Comparison of ENCODE assay signal across 9 cellular contexts in genomic region chr21:32413697-32414578, GRCh38. TPM values are rescaled to one million over a fixed set of nuclear protein-coding genes. Genes with fewer than 3 reads are reported as not detected.
DNase-seq lines count a peak whose midpoint lies in the region; ATAC-seq, FAIRE-seq and TF ChIP-seq lines count a peak whose summit lies in the region.
"Had no signal": no experiment of that assay in that cellular context is flagged by ENCODE, and none has a peak within 500 bp of the region (broad histone marks: within the 10 kb centered on the region; RNA-seq: fewer than 3 reads in every experiment).

No MANE protein-coding gene starts in this region.

- H3K4me3 ChIP-seq in K562 (no peak overlapping the region), liver (ENCODE audit: low read depth in 1 of 3, low read length in 3 of 3) (no peak overlapping the region), upper lobe of left lung (peak overlapping the region; percentile 58 to 77 (median 74))

- peaks cover 2% of the 10 kb centered on the region for H3K27me3 Mint-ChIP-seq in activated T-cell treated with anti-CD3 and anti-CD28 coated beads, Interleukin-2, amount 50 U/mL, for 4 hours (ENCODE audit: low read depth)

- peaks cover 44% of the 10 kb centered on the region for H3K4me1 Mint-ChIP-seq in activated T-cell treated with anti-CD3 and anti-CD28 coated beads, Interleukin-2, amount 50 U/mL, for 4 hours (ENCODE audit: low read depth)

- no peak overlapping the region for H2AFZ ChIP-seq in K562 (ENCODE audit: low read depth, low read length)

- TF ChIP-seq RAD21 in K562 (CRISPR knock-in tag; conservative IDR thresholded peaks at IDR 0.05 in 1 of 2, IDR thresholded peaks at IDR 0.05 in 1 of 2) (no peak), liver (IDR thresholded peaks at IDR 0.05) (no peak)

- H3K4me2 ChIP-seq in K562 (ENCODE audit: insufficient read depth, low read length), result 0 out of 2 replicates have a peak overlapping the region, but pooled peaks have one; percentile 29
- H3K4me2 ChIP-seq: KMS-11 had no signal

- H3K27me3 ChIP-seq in K562 (ENCODE audit: control insufficient read depth in 2 of 2, insufficient read depth in 2 of 2, low read length in 2 of 2) (peaks cover 30 to 60% of the 10 kb centered on the region in 2 experiments; a peak in 4 of 5 replicates), liver (ENCODE audit: control insufficient read depth in 4 of 4, insufficient read depth in 4 of 4, low read length in 3 of 4) (no peaks in the 10 kb centered on the region), upper lobe of left lung (no peaks in the 10 kb centered on the region)

- TF ChIP-seq EP300 in K562 (IDR thresholded peaks at IDR 0.05; ENCODE audit: low read length), result no peak
- peak in 1 of 4 donors; percentile 45 for TF ChIP-seq EP300 in upper lobe of left lung (IDR thresholded peaks at IDR 0.05)

- TF ChIP-seq CTCF in K562 (IDR thresholded peaks at IDR 0.05 in 2 of 3, conservative IDR thresholded peaks at IDR 0.05 in 1 of 3; ENCODE audit: insufficient read depth in 2 of 3, low read depth in 1 of 3, low read length in 3 of 3) (no peak), liver (IDR thresholded peaks at IDR 0.05; ENCODE audit: low read depth, low read length, missing input control) (no peak), upper lobe of left lung (IDR thresholded peaks at IDR 0.05) (no peak)

- no peaks in the 10 kb centered on the region for H3K9me1 ChIP-seq in K562 (ENCODE audit: control insufficient read depth, insufficient read depth, low read length)

- H3K36me3 Mint-ChIP-seq in activated T-cell treated with anti-CD3 and anti-CD28 coated beads, Interleukin-2, amount 50 U/mL, for 4 hours (ENCODE audit: insufficient read depth), result no peaks in the 10 kb centered on the region

- ATAC-seq in activated T-cell treated with anti-CD3 and anti-CD28 coated beads, Interleukin-2, amount 50 U/mL, for 4 hours, result no peak
- ATAC-seq in K562 (peak; percentile 48), upper lobe of left lung (ENCODE audit: low FRiP score in 2 of 2) (peak in 1 of 2 donors; percentile 67), HG02678 (IDR thresholded peaks at IDR 0.05; ENCODE audit: unreplicated experiment) (no peak)

- whole genome bisulfite sequencing in K562 (ENCODE audit: insufficient coverage, low coverage, missing lambda C conversion rate), result 17% methylated on average over 7 of the region's 7 CpGs
- WGBS in liver, result 70% methylated on average over 7 of the region's 7 CpGs
- 41 to 44% methylated on average over 7 of the region's 7 CpGs for WGBS in upper lobe of left lung, 2 donors

- FAIRE-seq in K562 (lab: Jason Lieb, UNC), result no peak

- no peak for TF ChIP-seq POLR2A in K562 (conservative IDR thresholded peaks at IDR 0.05)
- peak in 1 of 4 donors; percentile 10 for TF ChIP-seq POLR2A in upper lobe of left lung (IDR thresholded peaks at IDR 0.05)

- no peaks in the 10 kb centered on the region for H4K20me1 ChIP-seq in K562 (replicated peaks; ENCODE audit: control insufficient read depth, insufficient read depth, low read length)

- H3K36me3 ChIP-seq in K562 (ENCODE audit: control insufficient read depth, insufficient read depth, low read length) (no peaks in the 10 kb centered on the region), liver (ENCODE audit: control insufficient read depth in 4 of 4, insufficient read depth in 3 of 4, low read depth in 1 of 4, low read length in 3 of 4) (no peaks in the 10 kb centered on the region), upper lobe of left lung (peaks cover 0 to 25% (median 0%) of the 10 kb centered on the region in 4 donors)

- H3K9me3 ChIP-seq in K562 (replicated peaks; ENCODE audit: control insufficient read depth, insufficient read depth, low read depth, low read length) (no peaks in the 10 kb centered on the region), liver (ENCODE audit: control insufficient read depth in 4 of 4, low read length in 3 of 4) (no peaks in the 10 kb centered on the region), upper lobe of left lung (no peaks in the 10 kb centered on the region)

- H3K4me3 Mint-ChIP-seq in activated T-cell treated with anti-CD3 and anti-CD28 coated beads, Interleukin-2, amount 50 U/mL, for 4 hours, result peak overlapping the region; percentile 88

- POLR2A ChIA-PET in K562 (lab: Yijun Ruan, JAX), result no interaction called here

- intact Hi-C loops in K562 (cut with micrococcal nuclease), result no loop called here

- in situ Hi-C loops in K562 (cut with MboI), result no loop called here

- peaks cover 2 to 22% of the 10 kb centered on the region in 2 experiments; a peak in 4 of 5 replicates for H3K4me1 ChIP-seq in K562 (replicated peaks in 1 of 2; ENCODE audit: control insufficient read depth in 2 of 2, insufficient read depth in 2 of 2, low read length in 2 of 2)
- H3K4me1 ChIP-seq in liver (ENCODE audit: control insufficient read depth in 4 of 4, insufficient read depth in 4 of 4, low read length in 3 of 4), result peaks cover 4 to 16% (median 8%) of the 10 kb centered on the region in 4 donors
- peaks cover 29 to 56% (median 37%) of the 10 kb centered on the region in 4 donors for H3K4me1 ChIP-seq in upper lobe of left lung

- H3K9me3 Mint-ChIP-seq in activated T-cell treated with anti-CD3 and anti-CD28 coated beads, Interleukin-2, amount 50 U/mL, for 4 hours, result no peaks in the 10 kb centered on the region

- no peak for DNase-seq in activated T-cell treated with anti-CD3 and anti-CD28 coated beads, Interleukin-2, amount 50 U/mL, for 4 hours
- DNase-seq in activated T-cell treated with anti-CD3 and anti-CD28 coated beads for 4 hours, result no peak
- DNase-seq in K562 (ENCODE audit: extremely low read depth in 1 of 4, low spot score in 3 of 4), result no peak
- peak in 1 of 2 donors; percentile 82 for DNase-seq in upper lobe of left lung
- no peak for DNase-seq in activated gamma-delta T cell (lab: John Stamatoyannopoulos, UW)
- DNase-seq in stimulated activated CD4-positive, alpha-beta T cell treated with anti-CD3 and anti-CD28 coated beads, Interleukin-4, amount 100 ng/mL, for 1 hour, result no peak

- no TSS peak for BruUV-seq in K562 (replicated peaks; lab: Mats Ljungman, UMichigan)

- H3K79me2 ChIP-seq in K562 (ENCODE audit: control insufficient read depth, insufficient read depth, low read length), result no peaks in the 10 kb centered on the region

- CTCF ChIA-PET in K562 (lab: Yijun Ruan, JAX; ENCODE audit: low intra/inter-chr PET ratio), result no interaction called here

- no peak overlapping the region for H3K9ac ChIP-seq in K562 (ENCODE audit: insufficient read depth in 1 of 2, low read depth in 2 of 2, low read length in 2 of 2)
- peak overlapping the region in 1 of 2 donors; percentile 39 for H3K9ac ChIP-seq in liver (ENCODE audit: low read depth in 1 of 2, low read length in 2 of 2)
- H3K9ac ChIP-seq: KMS-11 had no signal

- no peak overlapping the region for H3K27ac ChIP-seq in K562 (ENCODE audit: extremely low read depth, low read depth, low read length)
- peak overlapping the region; percentile 83 to 90 for H3K27ac ChIP-seq in liver (ENCODE audit: low read depth in 1 of 2, low read length in 2 of 2)
- H3K27ac ChIP-seq in upper lobe of left lung, result peak overlapping the region; percentile 97 to 99 (median 98)
- H3K27ac ChIP-seq: KMS-11 had no signal

TF ChIP-seq in liver, 16 proteins besides CTCF, POLR2A, EP300 and RAD21 (continues in another document):
- no peak for TF ChIP-seq EGR1 (IDR thresholded peaks at IDR 0.05; ENCODE audit: low read depth in 2 of 2)

RNA-seq across cellular contexts. Expression of gene EVA1C, which starts 1.4 kb away (rescaled TPM):
- total RNA-seq in activated T-cell treated with anti-CD3 and anti-CD28 coated beads, Interleukin-2, amount 50 U/mL, for 4 hours, result 10 to 100 TPM; 12.8 to 15.3 (median 14.7) TPM
- total RNA-seq in K562 (2011; cell fraction: chromatin; rRNA removed; ENCODE audit: low replicate concordance), result not detected in 2 replicates
- total RNA-seq in K562 (2011; cell fraction: nucleolus; rRNA removed), result not detected in 2 replicates
- total RNA-seq in K562 (2011; cell fraction: nucleoplasm; rRNA removed), result not detected in 2 replicates
- total RNA-seq in K562 (2014; rRNA removed) (not detected in 2 replicates), K562 (2014; rRNA removed; fragmentation: Illumina TruSeq; extraction: Trizol) (not detected in 2 replicates), K562 (2015; rRNA removed; fragmentation: Illumina TruSeq; extraction: Trizol) (not detected in 2 replicates), K562 (2021) (0.22 TPM in 1 of 2 replicates, not detected in the other), liver (1 to 10 TPM in 1 of 2 donors, under 1 TPM in 1; 0.47 to 3.3 TPM), upper lobe of left lung (10 to 100 TPM; 40.2 to 75.6 (median 55.7) TPM)
- polyA plus RNA-seq in K562 (2011; rRNA removed) (not detected in 2 replicates), K562 (2014; fragmentation: Illumina TruSeq; extraction: Trizol) (not detected in 2 replicates), K562 (2014; fragmentation: Nextera tagmentation; extraction: Ambion mirVana) (not detected), K562 (2014; rRNA removed) (not detected in 2 replicates), liver (1 to 10 TPM; 1.8 to 3.1 TPM)
- not detected in 2 replicates for polyA plus RNA-seq in K562 (2011; cell fraction: cytosol; rRNA removed)
- polyA plus RNA-seq in K562 (2011; cell fraction: nucleus; rRNA removed), result not detected in 2 replicates
- not detected in 2 replicates for polyA plus RNA-seq in K562 (2012)
- polyA minus RNA-seq in K562 (2011; rRNA and poly(A)+ RNA removed), result not detected in 2 replicates
- 1.6 and 2.0 TPM in 2 replicates for polyA minus RNA-seq in K562 (2011; cell fraction: cytosol; rRNA and poly(A)+ RNA removed)
- polyA minus RNA-seq in K562 (2011; cell fraction: nucleus; rRNA and poly(A)+ RNA removed), result not detected in 2 replicates

RNA-seq across cellular contexts. Expression of gene URB1, which starts 21.1 kb away (rescaled TPM):
- total RNA-seq in activated T-cell treated with anti-CD3 and anti-CD28 coated beads, Interleukin-2, amount 50 U/mL, for 4 hours, result 10 to 100 TPM; 46.2 to 54.5 (median 53.7) TPM
- total RNA-seq in K562 (2011; cell fraction: chromatin; rRNA removed; ENCODE audit: low replicate concordance), result 87.7 and 116 TPM in 2 replicates
- 77.1 and 89.9 TPM in 2 replicates for total RNA-seq in K562 (2011; cell fraction: nucleolus; rRNA removed)
- total RNA-seq in K562 (2011; cell fraction: nucleoplasm; rRNA removed), result 74.4 and 81.8 TPM in 2 replicates
- 26.7 and 34.9 TPM in 2 replicates for total RNA-seq in K562 (2014; rRNA removed)
- total RNA-seq in K562 (2014; rRNA removed; fragmentation: Illumina TruSeq; extraction: Trizol), result 23.3 and 26.1 TPM in 2 replicates
- 26.2 and 28.5 TPM in 2 replicates for total RNA-seq in K562 (2015; rRNA removed; fragmentation: Illumina TruSeq; extraction: Trizol)
- 51.9 and 53.6 TPM in 2 replicates for total RNA-seq in K562 (2021)
- polyA plus RNA-seq in K562 (2011; rRNA removed), result 10.6 and 15.0 TPM in 2 replicates
- polyA plus RNA-seq in K562 (2011; cell fraction: cytosol; rRNA removed), result 8.2 and 11.3 TPM in 2 replicates
- 24.6 and 51.6 TPM in 2 replicates for polyA plus RNA-seq in K562 (2011; cell fraction: nucleus; rRNA removed)
- polyA plus RNA-seq in K562 (2012), result 13.5 and 22.2 TPM in 2 replicates
- polyA plus RNA-seq in K562 (2014; fragmentation: Illumina TruSeq; extraction: Trizol), result 21.5 and 23.0 TPM in 2 replicates
- 1 to 10 TPM in 1 of 2 experiments, under 1 TPM in 1; 0.97 to 1.4 TPM for polyA plus RNA-seq in K562 (2014; fragmentation: Nextera tagmentation; extraction: Ambion mirVana)
- polyA plus RNA-seq in K562 (2014; rRNA removed), result 15.8 and 17.4 TPM in 2 replicates
- 38.5 and 45.9 TPM in 2 replicates for polyA minus RNA-seq in K562 (2011; rRNA and poly(A)+ RNA removed)
- 34.2 and 36.6 TPM in 2 replicates for polyA minus RNA-seq in K562 (2011; cell fraction: cytosol; rRNA and poly(A)+ RNA removed)
- 57.2 and 58.4 TPM in 2 replicates for polyA minus RNA-seq in K562 (2011; cell fraction: nucleus; rRNA and poly(A)+ RNA removed)
- 10 to 100 TPM in 1 of 2 donors, 1 to 10 TPM in 1; 9.6 to 14.5 TPM for total RNA-seq in liver
- 1 to 10 TPM; 2.8 to 4.6 TPM for polyA plus RNA-seq in liver
- 10 to 100 TPM in 5 of 6 donors, 1 to 10 TPM in 1; 9.3 to 23.0 (median 14.1) TPM for total RNA-seq in upper lobe of left lung

Comparison
In these comparisons a context has a peak if more than half of its experiments do, and no peak if none do; other contexts are left out.
1. H3K4me3 ChIP-seq: peak in upper lobe of left lung (4 of 4); none in K562 (single experiment) and liver (0 of 3).